Comparison of ENCODE assay signal across 1 cellular context in the genomic region with DNA sequence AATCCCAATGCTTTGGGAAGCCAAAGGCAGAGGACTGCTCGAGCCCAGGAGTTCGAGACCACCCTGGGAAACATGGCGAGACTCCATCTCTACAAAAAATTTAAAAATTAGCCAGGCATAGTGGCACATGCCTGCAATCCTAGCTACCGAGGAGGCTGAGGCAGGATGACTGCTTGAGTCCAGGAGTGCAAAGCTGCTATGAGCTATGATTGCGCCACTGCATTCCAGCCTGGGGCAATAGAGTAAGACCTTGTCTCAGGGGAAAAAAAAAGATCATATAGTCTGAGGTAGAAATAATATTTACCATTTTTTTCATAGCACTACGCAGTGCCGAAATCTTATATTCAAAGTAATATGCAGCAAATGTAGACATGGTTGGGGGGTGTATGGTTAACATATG.
TF ChIP-seq lines count a peak whose summit lies in the region.

No MANE protein-coding gene starts in this region.

TF ChIP-seq in HepG2, 621 proteins besides CTCF, POLR2A, EP300 and RAD21 (continued from another document and continues in another):
- TF ChIP-seq HNF1A (IDR thresholded peaks at IDR 0.05; ENCODE audit: low read depth) (0 out of 2 replicates have a peak, but pooled peaks have one; percentile 8), HNF1A (CRISPR knock-in tag; IDR thresholded peaks at IDR 0.05; ENCODE audit: borderline replicate concordance) (no peak; the same call in 1 of the 2 replicates), SAP130 (CRISPR knock-in tag; IDR thresholded peaks at IDR 0.05; ENCODE audit: low read depth) (peak; percentile 74), DNMT3B (CRISPR knock-in tag; conservative IDR thresholded peaks at IDR 0.05) (no peak), AHR (CRISPR knock-in tag; IDR thresholded peaks at IDR 0.05) (no peak), NFIC (IDR thresholded peaks at IDR 0.05; ENCODE audit: low read length) (no peak), TOE1 (CRISPR knock-in tag; IDR thresholded peaks at IDR 0.05) (no peak), KDM1A (CRISPR knock-in tag; IDR thresholded peaks at IDR 0.05) (0 out of 2 replicates have a peak, but pooled peaks have one; percentile 34), ZFX (CRISPR knock-in tag; IDR thresholded peaks at IDR 0.05; ENCODE audit: low read depth) (0 out of 2 replicates have a peak, but pooled peaks have one; percentile 11), JDP2 (CRISPR knock-in tag; IDR thresholded peaks at IDR 0.05; ENCODE audit: borderline replicate concordance) (no peak), ZNF574 (CRISPR knock-in tag; IDR thresholded peaks at IDR 0.05) (peak; percentile 50), ZNF337 (CRISPR knock-in tag; IDR thresholded peaks at IDR 0.05; ENCODE audit: borderline replicate concordance, low read depth) (no peak), ZXDC (CRISPR knock-in tag; IDR thresholded peaks at IDR 0.05) (no peak), CCAR2 (optimal IDR thresholded peaks at IDR 0.05; ENCODE audit: low read depth, low read length) (no peak), SALL1 (CRISPR knock-in tag; IDR thresholded peaks at IDR 0.05) (peak; percentile 99), HNRNPLL (IDR thresholded peaks at IDR 0.05; ENCODE audit: low read depth, low read length, poor library complexity, severe bottlenecking) (no peak), ZFP82 (CRISPR knock-in tag; IDR thresholded peaks at IDR 0.05; ENCODE audit: borderline replicate concordance) (no peak), ZNF720 (CRISPR knock-in tag; IDR thresholded peaks at IDR 0.05) (no peak), HMGXB4 (CRISPR knock-in tag; IDR thresholded peaks at IDR 0.05; ENCODE audit: borderline replicate concordance in 1 of 2, low read depth in 1 of 2) (no peak), ZBTB20 (CRISPR knock-in tag; IDR thresholded peaks at IDR 0.05; ENCODE audit: borderline replicate concordance, low read depth) (peak; percentile 27; the same call in 1 of the 2 replicates), RORA (CRISPR knock-in tag; IDR thresholded peaks at IDR 0.05) (no peak), LCORL (IDR thresholded peaks at IDR 0.05) (no peak), LCORL (CRISPR knock-in tag; IDR thresholded peaks at IDR 0.05) (peak; percentile 68), ZNF451 (CRISPR knock-in tag; IDR thresholded peaks at IDR 0.05) (no peak), KIAA2018 (CRISPR knock-in tag; IDR thresholded peaks at IDR 0.05; ENCODE audit: borderline replicate concordance) (no peak), ZNF510 (CRISPR knock-in tag; IDR thresholded peaks at IDR 0.05; ENCODE audit: low read depth) (no peak), WIZ (CRISPR knock-in tag; IDR thresholded peaks at IDR 0.05) (no peak), SIX4 (CRISPR knock-in tag; IDR thresholded peaks at IDR 0.05) (no peak), CENPT (CRISPR knock-in tag; IDR thresholded peaks at IDR 0.05; ENCODE audit: low read depth) (no peak), MAFK (conservative IDR thresholded peaks at IDR 0.05 in 1 of 2, IDR thresholded peaks at IDR 0.05 in 1 of 2; ENCODE audit: low read length in 2 of 2) (no peak), RXRA (CRISPR knock-in tag; IDR thresholded peaks at IDR 0.05) (peak; percentile 43; the same call in 1 of the 2 replicates), DRAP1 (CRISPR knock-in tag; IDR thresholded peaks at IDR 0.05) (no peak)
- TF ChIP-seq, protein P1, sequence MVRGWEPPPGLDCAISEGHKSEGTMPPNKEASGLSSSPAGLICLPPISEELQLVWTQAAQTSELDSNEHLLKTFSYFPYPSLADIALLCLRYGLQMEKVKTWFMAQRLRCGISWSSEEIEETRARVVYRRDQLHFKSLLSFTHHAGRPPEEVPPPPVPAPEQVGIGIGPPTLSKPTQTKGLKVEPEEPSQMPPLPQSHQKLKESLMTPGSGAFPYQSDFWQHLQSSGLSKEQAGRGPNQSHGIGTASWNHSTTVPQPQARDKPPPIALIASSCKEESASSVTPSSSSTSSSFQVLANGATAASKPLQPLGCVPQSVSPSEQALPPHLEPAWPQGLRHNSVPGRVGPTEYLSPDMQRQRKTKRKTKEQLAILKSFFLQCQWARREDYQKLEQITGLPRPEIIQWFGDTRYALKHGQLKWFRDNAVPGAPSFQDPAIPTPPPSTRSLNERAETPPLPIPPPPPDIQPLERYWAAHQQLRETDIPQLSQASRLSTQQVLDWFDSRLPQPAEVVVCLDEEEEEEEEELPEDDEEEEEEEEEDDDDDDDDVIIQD (CRISPR knock-in tag; IDR thresholded peaks at IDR 0.05; ENCODE audit: low read depth): peak; percentile 67; the same call in 1 of the 2 replicates
- TF ChIP-seq, protein P2, sequence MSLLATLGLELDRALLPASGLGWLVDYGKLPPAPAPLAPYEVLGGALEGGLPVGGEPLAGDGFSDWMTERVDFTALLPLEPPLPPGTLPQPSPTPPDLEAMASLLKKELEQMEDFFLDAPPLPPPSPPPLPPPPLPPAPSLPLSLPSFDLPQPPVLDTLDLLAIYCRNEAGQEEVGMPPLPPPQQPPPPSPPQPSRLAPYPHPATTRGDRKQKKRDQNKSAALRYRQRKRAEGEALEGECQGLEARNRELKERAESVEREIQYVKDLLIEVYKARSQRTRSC (CRISPR knock-in tag; IDR thresholded peaks at IDR 0.05; ENCODE audit: low read depth): no peak
